Comparison of ENCODE assay signal across 10 cellular contexts in genomic region chr19:38304866-38305429, GRCh38. TPM values are rescaled to one million over a fixed set of nuclear protein-coding genes. Genes with fewer than 3 reads are reported as not detected.
A peak's percentile ranks its signal among the peaks of the same experiment; 100 is the strongest.
DNase-seq lines count a peak whose midpoint lies in the region; ATAC-seq, FAIRE-seq and TF ChIP-seq lines count a peak whose summit lies in the region.
"Had no signal": no experiment of that assay in that cellular context is flagged by ENCODE, and none has a peak within 500 bp of the region (broad histone marks: within the 10 kb centered on the region; RNA-seq: fewer than 3 reads in every experiment).

No MANE protein-coding gene starts in this region.

- no peak for FAIRE-seq in pancreas (lab: Jason Lieb, UNC)

- no peak for TF ChIP-seq POLR2A in erythroblast (IDR thresholded peaks at IDR 0.05; ENCODE audit: low read length)

- no peaks in the 10 kb centered on the region for H3K9me3 ChIP-seq in ES-I3 (ENCODE audit: control insufficient read depth, insufficient read depth, low read length)
- no peaks in the 10 kb centered on the region for H3K9me3 ChIP-seq in pancreas

- H3K27ac ChIP-seq in pancreas: peak overlapping the region in 1 of 4 donors; percentile 30

- whole genome bisulfite sequencing in pancreas, 2 donors: 26 to 29% methylated on average over 23 to 29 of the region's 29 CpGs

- DNase-seq in NCI-H748 treated with DMSO at 0.1 percent for 48 hours (lab: John Stamatoyannopoulos, UW) (peak; percentile 95), erythroblast (lab: John Stamatoyannopoulos, UW) (peak; percentile 33 to 67), pancreas (peak; percentile 79 to 92 (median 88)), NOMO-1 treated with DMSO at 0.1 percent for 48 hours (lab: John Stamatoyannopoulos, UW; ENCODE audit: unreplicated experiment) (no peak)
- DNase-seq in stimulated activated naive CD8-positive, alpha-beta T cell treated with anti-CD3 and anti-CD28 coated beads, Interleukin-15, Interleukin-2, amounts not matched to agents 100 U/mL and 50 U/mL, for 24 hours: no peak
- DNase-seq: EL, NCI-H524 treated with DMSO at 0.1 percent for 48 hours had no signal

- peak overlapping the region; percentile 56 for H3K9ac ChIP-seq in ES-I3 (ENCODE audit: low read depth, low read length)

- H3K27me3 ChIP-seq in pancreas: no peaks in the 10 kb centered on the region

- H3K36me3 ChIP-seq in ES-I3 (ENCODE audit: insufficient read depth, low read length) (no peaks in the 10 kb centered on the region), pancreas (no peaks in the 10 kb centered on the region)

- H3K4me1 ChIP-seq in ES-I3 (ENCODE audit: insufficient read depth, low read length): peaks cover 3% of the 10 kb centered on the region; the same call in 1 of the 2 replicates
- H3K4me1 ChIP-seq in pancreas: peaks cover 0 to 5% (median 0%) of the 10 kb centered on the region in 3 donors

- H3K4me3 ChIP-seq in pancreas: peak overlapping the region in 2 of 4 donors; percentile 6 to 33

- TF ChIP-seq CTCF in pancreas (IDR thresholded peaks at IDR 0.05): no peak

- ATAC-seq in pancreas (peak; percentile 83 to 91 (median 88)), GM19467 (IDR thresholded peaks at IDR 0.05; ENCODE audit: unreplicated experiment) (no peak), GM21515 (IDR thresholded peaks at IDR 0.05; ENCODE audit: unreplicated experiment) (no peak)
- no peak for ATAC-seq in stimulated activated naive CD8-positive, alpha-beta T cell treated with anti-CD3 and anti-CD28 coated beads, Interleukin-15, Interleukin-2, amounts not matched to agents 100 U/mL and 50 U/mL, for 24 hours

- intact Hi-C loops in pancreas (cut with DNase I): no loop called here

RNA-seq across cellular contexts. Expression of gene C19orf33, which starts 0.9 kb away (rescaled TPM):
- 1 to 10 TPM in 5 of 6 donors, under 1 TPM in 1; 0.59 to 6.7 (median 3.0) TPM for total RNA-seq in pancreas
- 10 to 100 TPM; 13.1 to 19.4 TPM for polyA plus RNA-seq in pancreas

RNA-seq across cellular contexts. Expression of gene YIF1B, which starts 10.8 kb away (rescaled TPM):
- total RNA-seq in pancreas: 10 to 100 TPM in 3 of 6 donors, 1 to 10 TPM in 3; 6.9 to 18.2 (median 11.3) TPM
- polyA plus RNA-seq in pancreas: 10 to 100 TPM; 30.9 to 32.3 TPM

RNA-seq across cellular contexts. Expression of gene KCNK6, which starts 14.7 kb away (rescaled TPM):
- 1 to 10 TPM; 5.0 to 8.7 (median 6.5) TPM for total RNA-seq in pancreas
- polyA plus RNA-seq in pancreas: 1 to 10 TPM; 3.9 to 9.5 TPM

RNA-seq across cellular contexts. Expression of gene CATSPERG, which starts 30.7 kb away (rescaled TPM):
- 1 to 10 TPM; 1.0 to 4.7 (median 2.8) TPM for total RNA-seq in pancreas
- 1 to 10 TPM; 3.1 to 6.9 TPM for polyA plus RNA-seq in pancreas

RNA-seq across cellular contexts. Expression of gene SPINT2, which starts 40.6 kb away (rescaled TPM):
- 100 to 1,000 TPM; 121 to 239 (median 152) TPM for total RNA-seq in pancreas
- polyA plus RNA-seq in pancreas: 100 to 1,000 TPM; 178 to 337 TPM

Comparison
In these comparisons a context has a peak if more than half of its experiments do, and no peak if none do; other contexts are left out.
1. DNase-seq: peak in NCI-H748 treated with DMSO at 0.1 percent for 48 hours (single experiment), erythroblast (2 of 2) and pancreas (6 of 6); none in NOMO-1 treated with DMSO at 0.1 percent for 48 hours (single experiment) and stimulated activated naive CD8-positive, alpha-beta T cell treated with anti-CD3 and anti-CD28 coated beads, Interleukin-15, Interleukin-2, amounts not matched to agents 100 U/mL and 50 U/mL, for 24 hours (single experiment).
2. ATAC-seq: peak in pancreas (4 of 4); none in GM19467 (single experiment), GM21515 (single experiment) and stimulated activated naive CD8-positive, alpha-beta T cell treated with anti-CD3 and anti-CD28 coated beads, Interleukin-15, Interleukin-2, amounts not matched to agents 100 U/mL and 50 U/mL, for 24 hours (single experiment).